14 cellular contexts compared by ENCODE assay signal in genomic region chr2:178208817-178209216, GRCh38. TPM values are rescaled to one million over a fixed set of nuclear protein-coding genes. Genes with fewer than 3 reads are reported as not detected.
A peak's percentile ranks its signal among the peaks of the same experiment; 100 is the strongest.
DNase-seq lines count a peak whose midpoint lies in the region; ATAC-seq and TF ChIP-seq lines count a peak whose summit lies in the region.
"Had no signal": no experiment of that assay in that cellular context is flagged by ENCODE, and none has a peak within 500 bp of the region (broad histone marks: within the 10 kb centered on the region; RNA-seq: fewer than 3 reads in every experiment).

No MANE protein-coding gene starts in this region.

- no peak overlapping the region for H3K4me2 ChIP-seq in smooth muscle cell

- H3K4me3 ChIP-seq in fibroblast of mammary gland (ENCODE audit: control insufficient read depth, low read depth, low read length), result no peak overlapping the region
- H3K4me3 ChIP-seq in smooth muscle cell, result no peak overlapping the region

- WGBS in smooth muscle cell (ENCODE audit: low lambda C conversion rate), result 94% methylated on average over 3 of the region's 3 CpGs

- H3K79me2 ChIP-seq in smooth muscle cell (ENCODE audit: low read depth), result no peaks in the 10 kb centered on the region

- no peaks in the 10 kb centered on the region for H4K20me1 ChIP-seq in smooth muscle cell (ENCODE audit: low read depth)

- peak; percentile 44 for TF ChIP-seq CTCF in fibroblast of mammary gland (conservative IDR thresholded peaks at IDR 0.05; ENCODE audit: control insufficient read depth, insufficient read depth, low read depth, low read length)
- TF ChIP-seq CTCF in smooth muscle cell (IDR thresholded peaks at IDR 0.05; ENCODE audit: borderline replicate concordance, insufficient read depth, poor library complexity, severe bottlenecking), result peak; percentile 31

- no peaks in the 10 kb centered on the region for H3K27me3 ChIP-seq in smooth muscle cell (ENCODE audit: low read depth)

- DNase-seq in SIG-M5 treated with dmso at 0.1 percent for 504 hours (lab: John Stamatoyannopoulos, UW; ENCODE audit: unreplicated experiment), result peak; percentile 7
- no peak for DNase-seq in SIG-M5 (lab: John Stamatoyannopoulos, UW)
- peak; percentile 2 for DNase-seq in RKO (ENCODE audit: low spot score)
- DNase-seq in fibroblast of mammary gland (ENCODE audit: low read depth), result peak; percentile 35
- no peak for DNase-seq in smooth muscle cell (lab: John Stamatoyannopoulos, UW; ENCODE audit: unreplicated experiment)
- DNase-seq in T1000 (lab: John Stamatoyannopoulos, UW), result no peak
- no peak for DNase-seq in NCI-H345 (lab: John Stamatoyannopoulos, UW)
- DNase-seq: activated CD8-positive, alpha-beta memory T cell treated with anti-CD3 and anti-CD28 coated beads for 24 hours; NCI-H748 treated with DMSO at 0.1 percent for 48 hours; stimulated activated CD4-positive, alpha-beta T cell treated with anti-CD3 and anti-CD28 coated beads, Interleukin-2, amount 100 ng/mL, for 24 hours; stimulated activated naive CD8-positive, alpha-beta T cell treated with anti-CD3 and anti-CD28 coated beads, Interleukin-15, Interleukin-2, amounts not matched to agents 100 U/mL and 50 U/mL, for 24 hours; T-helper 17 cell had no signal

- no peak overlapping the region for H3K27ac ChIP-seq in smooth muscle cell (ENCODE audit: low read depth)

- H3F3A ChIP-seq in smooth muscle cell (ENCODE audit: low read depth), result no peaks in the 10 kb centered on the region

- ATAC-seq in GM21390 (IDR thresholded peaks at IDR 0.05; ENCODE audit: unreplicated experiment), result no peak
- ATAC-seq: activated naive CD4-positive, alpha-beta T cell treated with anti-CD3 and anti-CD28 coated beads, Interleukin-2, amount 50 U/mL, for 72 hours; stimulated activated naive CD8-positive, alpha-beta T cell treated with anti-CD3 and anti-CD28 coated beads, Interleukin-15, Interleukin-2, amounts not matched to agents 100 U/mL and 50 U/mL, for 24 hours; T-helper 17 cell had no signal

- peaks cover 19% of the 10 kb centered on the region for H3K4me1 ChIP-seq in smooth muscle cell (ENCODE audit: low read depth)

- no peaks in the 10 kb centered on the region for H3K9me3 ChIP-seq in smooth muscle cell (replicated peaks; ENCODE audit: low read depth)

- no peak overlapping the region for H3K9ac ChIP-seq in smooth muscle cell (ENCODE audit: low read depth)

- H2AFZ ChIP-seq in smooth muscle cell (ENCODE audit: low read depth), result no peak overlapping the region

- H3K36me3 ChIP-seq in smooth muscle cell (ENCODE audit: low read depth), result no peaks in the 10 kb centered on the region

RNA-seq across cellular contexts. Expression of gene OSBPL6, which starts 14.5 kb away (rescaled TPM):
- total RNA-seq in smooth muscle cell, result 7.4 and 8.6 TPM in 2 replicates
- 2.4 and 7.6 TPM in 2 replicates for polyA plus RNA-seq in smooth muscle cell

Comparison
In these comparisons a context has a peak if more than half of its experiments do, and no peak if none do; other contexts are left out.
1. DNase-seq: peak in SIG-M5 treated with dmso at 0.1 percent for 504 hours (single experiment), RKO (single experiment) and fibroblast of mammary gland (single experiment); none in SIG-M5 (single experiment), smooth muscle cell (single experiment), T1000 (single experiment) and NCI-H345 (single experiment).